1 cellular context compared by ENCODE assay signal in genomic region chr17:50058296-50058945, GRCh38.
TF ChIP-seq lines count a peak whose summit lies in the region.

No MANE protein-coding gene starts in this region.

TF ChIP-seq in GM23338, 12 proteins besides CTCF, POLR2A, EP300 and RAD21 (continued from another document):
- TF ChIP-seq ZNF462 (CRISPR knock-in tag; IDR thresholded peaks at IDR 0.05), result no peak
